ENCODE assay signal across 18 cellular contexts in the genomic region with DNA sequence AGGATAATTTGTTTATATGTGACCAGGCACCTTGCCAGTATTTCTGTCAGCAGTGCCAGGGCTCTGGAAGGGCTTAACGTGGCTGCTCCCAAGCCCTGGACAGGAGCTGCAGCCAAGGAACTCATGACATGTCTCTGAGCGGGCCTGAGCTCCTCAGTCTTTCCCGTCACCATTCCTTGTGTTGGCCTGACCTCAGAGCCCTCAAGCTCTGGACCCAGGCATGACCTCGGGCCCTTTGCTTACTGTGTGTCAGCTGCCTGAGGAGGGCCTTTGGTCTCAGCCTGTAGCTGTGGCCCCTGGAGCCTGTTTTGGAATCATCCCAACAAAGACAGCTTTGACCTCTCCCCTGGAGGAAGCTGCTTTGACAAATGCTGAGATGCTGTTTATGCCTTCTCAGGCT.
DNase-seq lines count a peak whose midpoint lies in the region; ATAC-seq and TF ChIP-seq lines count a peak whose summit lies in the region.
"Had no signal": no experiment of that assay in that cellular context is flagged by ENCODE, and none has a peak within 500 bp of the region (broad histone marks: within the 10 kb centered on the region; RNA-seq: fewer than 3 reads in every experiment).

No MANE protein-coding gene starts in this region.

- H3K27me3 Mint-ChIP-seq in neural progenitor cell (ENCODE audit: insufficient read depth, low read depth) (peaks cover 9% of the 10 kb centered on the region), Calu3 (ENCODE audit: unreplicated experiment) (peaks cover 76% of the 10 kb centered on the region)
- H3K27me3 Mint-ChIP-seq in stimulated activated memory B cell treated with anti-CD40 and anti-IgM and Interleukin-4, amounts not matched to agents 10 μg/mL and 1 μg/mL and 100 μg/mL, for 72 hours: peaks cover 33% of the 10 kb centered on the region

- H3K79me2 ChIP-seq in neural progenitor cell (ENCODE audit: low read depth): no peaks in the 10 kb centered on the region

- DNase-seq in Ammon's horn (ENCODE audit: low spot score): peak; percentile 22
- DNase-seq in RPMI7951 (ENCODE audit: low read depth): peak; percentile 41
- peak; percentile 55 for DNase-seq in Right ventricle myocardium superior
- DNase-seq in neural progenitor cell (ENCODE audit: low spot score): no peak
- DNase-seq in Calu3: no peak
- no peak for DNase-seq in NCI-H1417 treated with DMSO at 0.1 percent for 48 hours (lab: John Stamatoyannopoulos, UW)
- DNase-seq in DMS114 treated with DMSO at 0.1 percent for 48 hours (lab: John Stamatoyannopoulos, UW; ENCODE audit: unreplicated experiment): no peak
- DNase-seq: activated CD4-positive, alpha-beta T cell treated with anti-CD3 and anti-CD28 coated beads for 1 hour; DMS153; hippocampal formation; NCI-H1436 treated with DMSO at 0.1 percent for 48 hours; NCI-H526 treated with DMSO at 0.1 percent for 48 hours had no signal

- intact Hi-C loops in Right ventricle myocardium superior (cut with DNase I) (no loop called here), Calu3 (cut with micrococcal nuclease; ENCODE audit: unreplicated experiment) (no loop called here)

- no peak overlapping the region for H3K9ac ChIP-seq in neural progenitor cell
- H3K9ac ChIP-seq: KMS-11 had no signal

- H3K4me1 Mint-ChIP-seq in neural progenitor cell (peaks cover 31% of the 10 kb centered on the region), Calu3 (ENCODE audit: low read depth, unreplicated experiment) (no peaks in the 10 kb centered on the region)
- no peaks in the 10 kb centered on the region for H3K4me1 Mint-ChIP-seq in stimulated activated memory B cell treated with anti-CD40 and anti-IgM and Interleukin-4, amounts not matched to agents 10 μg/mL and 1 μg/mL and 100 μg/mL, for 72 hours

- peak overlapping the region; percentile 67 for H3K27ac Mint-ChIP-seq in neural progenitor cell
- no peak overlapping the region for H3K27ac Mint-ChIP-seq in Calu3 (ENCODE audit: unreplicated experiment)
- no peak overlapping the region for H3K27ac Mint-ChIP-seq in stimulated activated memory B cell treated with anti-CD40 and anti-IgM and Interleukin-4, amounts not matched to agents 10 μg/mL and 1 μg/mL and 100 μg/mL, for 72 hours
- H3K27ac Mint-ChIP-seq: activated naive CD8-positive, alpha-beta T cell; T-helper 1 cell treated with Interleukin-12 subunit alpha and Interleukin-12 subunit beta and Interleukin-4 antibody, amounts not matched to agents 30 μg/mL and 1 μg/mL, for 36 hours had no signal

- H3K36me3 ChIP-seq in neural progenitor cell: no peaks in the 10 kb centered on the region

- no TSS peak for BruUV-seq in Calu3 (replicated peaks; lab: Mats Ljungman, UMichigan)

- H3K36me3 Mint-ChIP-seq in neural progenitor cell (no peaks in the 10 kb centered on the region), Calu3 (ENCODE audit: insufficient read depth, unreplicated experiment) (no peaks in the 10 kb centered on the region)
- no peaks in the 10 kb centered on the region for H3K36me3 Mint-ChIP-seq in stimulated activated memory B cell treated with anti-CD40 and anti-IgM and Interleukin-4, amounts not matched to agents 10 μg/mL and 1 μg/mL and 100 μg/mL, for 72 hours
- H3K36me3 Mint-ChIP-seq: activated naive CD8-positive, alpha-beta T cell had no signal

- H3F3A ChIP-seq in neural progenitor cell (ENCODE audit: low read depth): peaks cover 15% of the 10 kb centered on the region

- H3K4me3 Mint-ChIP-seq in neural progenitor cell: no peak overlapping the region
- H3K4me3 Mint-ChIP-seq in Calu3 (ENCODE audit: low read depth, unreplicated experiment): no peak overlapping the region
- no peak overlapping the region for H3K4me3 Mint-ChIP-seq in stimulated activated memory B cell treated with anti-CD40 and anti-IgM and Interleukin-4, amounts not matched to agents 10 μg/mL and 1 μg/mL and 100 μg/mL, for 72 hours
- H3K4me3 Mint-ChIP-seq: activated naive CD8-positive, alpha-beta T cell; T-helper 1 cell treated with Interleukin-12 subunit alpha and Interleukin-12 subunit beta and Interleukin-4 antibody, amounts not matched to agents 30 μg/mL and 1 μg/mL, for 36 hours had no signal

- CTCF ChIA-PET in Calu3 (lab: Charles Lee): no interaction called here

- no peak overlapping the region for H2AFZ ChIP-seq in neural progenitor cell (replicated peaks)

- ATAC-seq in Right ventricle myocardium superior (ENCODE audit: poor library complexity): peak; percentile 43
- no peak for ATAC-seq in stimulated activated memory B cell treated with anti-CD40 and anti-IgM and Interleukin-4, amounts not matched to agents 10 μg/mL and 1 μg/mL and 100 μg/mL, for 72 hours

- H3K27me3 ChIP-seq in neural progenitor cell: no peaks in the 10 kb centered on the region

- H3K9me3 ChIP-seq in neural progenitor cell (ENCODE audit: low read depth): no peaks in the 10 kb centered on the region

- peaks cover 24% of the 10 kb centered on the region for H3K4me1 ChIP-seq in neural progenitor cell

- no peaks in the 10 kb centered on the region for H4K20me1 ChIP-seq in neural progenitor cell (ENCODE audit: low read depth)

- TF ChIP-seq CTCF in neural progenitor cell (IDR thresholded peaks at IDR 0.05) (no peak), Calu3 (IDR thresholded peaks at IDR 0.05; ENCODE audit: unreplicated experiment) (no peak)

- H3K9me3 Mint-ChIP-seq in neural progenitor cell (peaks cover 3% of the 10 kb centered on the region), Calu3 (ENCODE audit: low read depth, unreplicated experiment) (no peaks in the 10 kb centered on the region)
- no peaks in the 10 kb centered on the region for H3K9me3 Mint-ChIP-seq in stimulated activated memory B cell treated with anti-CD40 and anti-IgM and Interleukin-4, amounts not matched to agents 10 μg/mL and 1 μg/mL and 100 μg/mL, for 72 hours
- H3K9me3 Mint-ChIP-seq: T-helper 1 cell treated with Interleukin-12 subunit alpha and Interleukin-12 subunit beta and Interleukin-4 antibody, amounts not matched to agents 30 μg/mL and 1 μg/mL, for 36 hours had no signal

- H3K4me3 ChIP-seq in neural progenitor cell: no peak overlapping the region
- H3K4me3 ChIP-seq: skin epidermis had no signal

- no peak overlapping the region for H3K4me2 ChIP-seq in neural progenitor cell
- H3K4me2 ChIP-seq: KMS-11 had no signal

- no peak overlapping the region for H3K27ac ChIP-seq in neural progenitor cell
- H3K27ac ChIP-seq: epithelial cell of prostate, KMS-11 had no signal

Comparison
In these comparisons a context has a peak if more than half of its experiments do, and no peak if none do; other contexts are left out.
1. DNase-seq: peak in Ammon's horn (single experiment), RPMI7951 (single experiment) and Right ventricle myocardium superior (single experiment); none in neural progenitor cell (single experiment), Calu3 (single experiment), NCI-H1417 treated with DMSO at 0.1 percent for 48 hours (single experiment) and DMS114 treated with DMSO at 0.1 percent for 48 hours (single experiment).